23 cellular contexts compared by ENCODE assay signal in genomic region chr10:34627741-34628140, GRCh38.
"Had no signal": no experiment of that assay in that cellular context is flagged by ENCODE, and none has a peak within 500 bp of the region (broad histone marks: within the 10 kb centered on the region; RNA-seq: fewer than 3 reads in every experiment).

No MANE protein-coding gene starts in this region.

- H3K9me3 Mint-ChIP-seq: activated naive CD8-positive, alpha-beta T cell treated with anti-CD3 and anti-CD28 coated beads for 36 hours; activated T-cell treated with anti-CD3 and anti-CD28 coated beads, Interleukin-2, amount 50 U/mL, for 4 hours; immature natural killer cell; natural killer cell treated with Interleukin-12 subunit alpha and Interleukin-12 subunit beta and Interleukin-15 and Interleukin-18, amount 100 ng/mL, for 72 hours; stimulated activated naive B cell treated with anti-CD40 and anti-IgM and Interleukin-4, amounts not matched to agents 10 μg/mL and 1 μg/mL and 100 μg/mL, for 72 hours had no signal

- H3K4me3 Mint-ChIP-seq: activated naive CD8-positive, alpha-beta T cell treated with anti-CD3 and anti-CD28 coated beads for 36 hours; activated T-cell treated with anti-CD3 and anti-CD28 coated beads, Interleukin-2, amount 50 U/mL, for 4 hours; immature natural killer cell; natural killer cell treated with Interleukin-12 subunit alpha and Interleukin-12 subunit beta and Interleukin-15 and Interleukin-18, amount 100 ng/mL, for 72 hours; stimulated activated naive B cell treated with anti-CD40 and anti-IgM and Interleukin-4, amounts not matched to agents 10 μg/mL and 1 μg/mL and 100 μg/mL, for 72 hours had no signal

- DNase-seq: activated CD4-positive, alpha-beta T cell treated with anti-CD3 and anti-CD28 coated beads for 4 hours; activated CD4-positive, alpha-beta T cell treated with anti-CD3 and anti-CD28 coated beads, Interleukin-2, amount 50 U/mL, for 48 hours; activated CD4-positive, CD25-positive, alpha-beta regulatory T cell; activated CD8-positive, alpha-beta memory T cell treated with anti-CD3 and anti-CD28 coated beads, Interleukin-2, amount 50 U/mL, for 48 hours; activated naive CD4-positive, alpha-beta T cell treated with Interleukin-2 at 50 U/mL for 16 hours; activated naive CD8-positive, alpha-beta T cell treated with anti-CD3 and anti-CD28 coated beads for 36 hours; activated T-cell treated with anti-CD3 and anti-CD28 coated beads, Interleukin-2, amount 50 U/mL, for 4 hours; dorsolateral prefrontal cortex; immature natural killer cell; kidney glomerular epithelial cell; mammary epithelial cell; midbrain; stimulated activated naive B cell treated with anti-CD40 and anti-IgM and Interleukin-4, amounts not matched to agents 10 μg/mL and 1 μg/mL and 100 μg/mL, for 72 hours had no signal

- H3K27ac ChIP-seq: breast epithelium, colonic mucosa, dorsolateral prefrontal cortex, esophagus muscularis mucosa, hepatocyte, left ventricle myocardium inferior, uterus had no signal

- H3K4me2 ChIP-seq: hepatocyte had no signal

- H3K27ac Mint-ChIP-seq: activated naive CD8-positive, alpha-beta T cell treated with anti-CD3 and anti-CD28 coated beads for 36 hours; immature natural killer cell; natural killer cell treated with Interleukin-12 subunit alpha and Interleukin-12 subunit beta and Interleukin-15 and Interleukin-18, amount 100 ng/mL, for 72 hours; stimulated activated naive B cell treated with anti-CD40 and anti-IgM and Interleukin-4, amounts not matched to agents 10 μg/mL and 1 μg/mL and 100 μg/mL, for 72 hours had no signal

- H3K4me1 Mint-ChIP-seq: activated naive CD8-positive, alpha-beta T cell treated with anti-CD3 and anti-CD28 coated beads for 36 hours; immature natural killer cell; stimulated activated naive B cell treated with anti-CD40 and anti-IgM and Interleukin-4, amounts not matched to agents 10 μg/mL and 1 μg/mL and 100 μg/mL, for 72 hours had no signal

- H3K36me3 ChIP-seq: breast epithelium, colonic mucosa, esophagus muscularis mucosa, left ventricle myocardium inferior, transverse colon, uterus had no signal

- H3K36me3 Mint-ChIP-seq: activated naive CD8-positive, alpha-beta T cell treated with anti-CD3 and anti-CD28 coated beads for 36 hours; immature natural killer cell; natural killer cell treated with Interleukin-12 subunit alpha and Interleukin-12 subunit beta and Interleukin-15 and Interleukin-18, amount 100 ng/mL, for 72 hours; stimulated activated naive B cell treated with anti-CD40 and anti-IgM and Interleukin-4, amounts not matched to agents 10 μg/mL and 1 μg/mL and 100 μg/mL, for 72 hours had no signal

- H3K4me3 ChIP-seq: breast epithelium, colonic mucosa, dorsolateral prefrontal cortex, esophagus muscularis mucosa, hepatocyte, left ventricle myocardium inferior, transverse colon, uterus had no signal

- H3K27me3 ChIP-seq: breast epithelium, colonic mucosa, dorsolateral prefrontal cortex, esophagus muscularis mucosa, hepatocyte, transverse colon, uterus had no signal

- H2AFZ ChIP-seq: hepatocyte had no signal

- H3K9me3 ChIP-seq: breast epithelium, colonic mucosa, esophagus muscularis mucosa, left ventricle myocardium inferior, transverse colon, uterus had no signal

- ATAC-seq: activated T-cell treated with anti-CD3 and anti-CD28 coated beads, Interleukin-2, amount 50 U/mL, for 4 hours; natural killer cell treated with Interleukin-12 subunit alpha and Interleukin-12 subunit beta and Interleukin-15 and Interleukin-18, amount 100 ng/mL, for 72 hours had no signal

- H3K27me3 Mint-ChIP-seq: activated naive CD8-positive, alpha-beta T cell treated with anti-CD3 and anti-CD28 coated beads for 36 hours; stimulated activated naive B cell treated with anti-CD40 and anti-IgM and Interleukin-4, amounts not matched to agents 10 μg/mL and 1 μg/mL and 100 μg/mL, for 72 hours had no signal

- FAIRE-seq: frontal cortex, small intestine had no signal
